In genomic region chr14:94109915-94110250, GRCh38 we compare ENCODE assay signal across 15 cellular contexts. TPM values are rescaled to one million over a fixed set of nuclear protein-coding genes. Genes with fewer than 3 reads are reported as not detected.
DNase-seq lines count a peak whose midpoint lies in the region; ATAC-seq and TF ChIP-seq lines count a peak whose summit lies in the region.
"Had no signal": no experiment of that assay in that cellular context is flagged by ENCODE, and none has a peak within 500 bp of the region (broad histone marks: within the 10 kb centered on the region; RNA-seq: fewer than 3 reads in every experiment).

No MANE protein-coding gene starts in this region.

- no peaks in the 10 kb centered on the region for H3K9me3 Mint-ChIP-seq in Calu3 (ENCODE audit: low read depth, unreplicated experiment)
- H3K9me3 Mint-ChIP-seq in activated naive CD4-positive, alpha-beta T cell treated with anti-CD3 and anti-CD28 coated beads for 36 hours: no peaks in the 10 kb centered on the region
- H3K9me3 Mint-ChIP-seq: activated naive CD4-positive, alpha-beta T cell treated with anti-CD3 and anti-CD28 coated beads, Interleukin-2, amount 50 U/mL, for 24 hours; neural progenitor cell had no signal

- H3K9ac ChIP-seq in adipocyte (ENCODE audit: low read length): peak overlapping the region; percentile 63
- H3K9ac ChIP-seq: neural progenitor cell had no signal

- DNase-seq in Calu3 (no peak), adipocyte (ENCODE audit: low read depth) (no peak), left lung (no peak), spleen (no peak), NAMALWA (ENCODE audit: low spot score) (no peak)
- DNase-seq in activated naive CD4-positive, alpha-beta T cell treated with anti-CD3 and anti-CD28 coated beads for 36 hours: no peak
- DNase-seq: BE2C; caudate nucleus; effector memory CD4-positive, alpha-beta T cell; NCI-H774; stimulated activated naive B cell treated with anti-CD40 and anti-IgM and Interleukin-4, amounts not matched to agents 10 μg/mL and 1 μg/mL and 100 μg/mL, for 72 hours had no signal

- intact Hi-C loops in Calu3 (cut with micrococcal nuclease; ENCODE audit: unreplicated experiment): no loop called here
- intact Hi-C loops in left lung (cut with DNase I): no loop called here
- intact Hi-C loops in spleen (cut with DNase I; ENCODE audit: low total_unique reads): no loop called here
- intact Hi-C loops in activated naive CD4-positive, alpha-beta T cell treated with anti-CD3 and anti-CD28 coated beads for 36 hours (cut with micrococcal nuclease): no loop called here

- H3K9me3 ChIP-seq in adipocyte (ENCODE audit: control insufficient read depth, low read length): no peaks in the 10 kb centered on the region
- H3K9me3 ChIP-seq in left lung: no peaks in the 10 kb centered on the region
- no peaks in the 10 kb centered on the region for H3K9me3 ChIP-seq in spleen
- H3K9me3 ChIP-seq: BE2C had no signal

- TF ChIP-seq POLR2A in spleen (IDR thresholded peaks at IDR 0.05): no peak

- no peaks in the 10 kb centered on the region for H3K27me3 ChIP-seq in adipocyte (replicated peaks; ENCODE audit: control insufficient read depth, insufficient read depth, low read length)
- no peaks in the 10 kb centered on the region for H3K27me3 ChIP-seq in left lung
- peaks cover 0 to 2% (median 0%) of the 10 kb centered on the region in 7 donors for H3K27me3 ChIP-seq in spleen (replicated peaks in 1 of 7)
- H3K27me3 ChIP-seq: BE2C, neural progenitor cell had no signal

- peaks cover 24% of the 10 kb centered on the region for H3K36me3 Mint-ChIP-seq in Calu3 (ENCODE audit: insufficient read depth, unreplicated experiment)
- H3K36me3 Mint-ChIP-seq in activated naive CD4-positive, alpha-beta T cell treated with anti-CD3 and anti-CD28 coated beads for 36 hours (ENCODE audit: low read depth): no peaks in the 10 kb centered on the region
- H3K36me3 Mint-ChIP-seq: activated naive CD4-positive, alpha-beta T cell treated with anti-CD3 and anti-CD28 coated beads, Interleukin-2, amount 50 U/mL, for 24 hours had no signal

- H3K4me3 Mint-ChIP-seq in Calu3 (ENCODE audit: low read depth, unreplicated experiment): no peak overlapping the region
- no peak overlapping the region for H3K4me3 Mint-ChIP-seq in activated naive CD4-positive, alpha-beta T cell treated with anti-CD3 and anti-CD28 coated beads for 36 hours
- H3K4me3 Mint-ChIP-seq: activated naive CD4-positive, alpha-beta T cell treated with anti-CD3 and anti-CD28 coated beads, Interleukin-2, amount 50 U/mL, for 24 hours; neural progenitor cell; stimulated activated naive B cell treated with anti-CD40 and anti-IgM and Interleukin-4, amounts not matched to agents 10 μg/mL and 1 μg/mL and 100 μg/mL, for 72 hours had no signal

- peak overlapping the region; percentile 84 for H3K27ac Mint-ChIP-seq in Calu3 (ENCODE audit: unreplicated experiment)
- no peak overlapping the region for H3K27ac Mint-ChIP-seq in activated naive CD4-positive, alpha-beta T cell treated with anti-CD3 and anti-CD28 coated beads for 36 hours
- H3K27ac Mint-ChIP-seq: activated naive CD4-positive, alpha-beta T cell treated with anti-CD3 and anti-CD28 coated beads, Interleukin-2, amount 50 U/mL, for 24 hours; neural progenitor cell; stimulated activated naive B cell treated with anti-CD40 and anti-IgM and Interleukin-4, amounts not matched to agents 10 μg/mL and 1 μg/mL and 100 μg/mL, for 72 hours had no signal

- TF ChIP-seq CTCF in Calu3 (IDR thresholded peaks at IDR 0.05; ENCODE audit: unreplicated experiment): no peak
- no peak for TF ChIP-seq CTCF in left lung (IDR thresholded peaks at IDR 0.05)
- no peak for TF ChIP-seq CTCF in spleen (IDR thresholded peaks at IDR 0.05 in 8 of 11, conservative IDR thresholded peaks at IDR 0.05 in 3 of 11)

- peaks cover 44% of the 10 kb centered on the region for H3K4me1 Mint-ChIP-seq in Calu3 (ENCODE audit: low read depth, unreplicated experiment)
- no peaks in the 10 kb centered on the region for H3K4me1 Mint-ChIP-seq in activated naive CD4-positive, alpha-beta T cell treated with anti-CD3 and anti-CD28 coated beads for 36 hours (ENCODE audit: low read depth)
- H3K4me1 Mint-ChIP-seq: activated naive CD4-positive, alpha-beta T cell treated with anti-CD3 and anti-CD28 coated beads, Interleukin-2, amount 50 U/mL, for 24 hours; stimulated activated naive B cell treated with anti-CD40 and anti-IgM and Interleukin-4, amounts not matched to agents 10 μg/mL and 1 μg/mL and 100 μg/mL, for 72 hours had no signal

- BruUV-seq in Calu3 (replicated peaks; lab: Mats Ljungman, UMichigan): no TSS peak

- H3K27ac ChIP-seq in left lung (peak overlapping the region; percentile 81 to 85), spleen (peak overlapping the region; percentile 65 to 96 (median 90))
- H3K27ac ChIP-seq: neural progenitor cell had no signal

- H3K27me3 Mint-ChIP-seq in Calu3 (ENCODE audit: unreplicated experiment): peaks cover 3% of the 10 kb centered on the region
- H3K27me3 Mint-ChIP-seq in activated naive CD4-positive, alpha-beta T cell treated with anti-CD3 and anti-CD28 coated beads for 36 hours (ENCODE audit: low read depth): no peaks in the 10 kb centered on the region

- CTCF ChIA-PET in Calu3 (lab: Charles Lee): interaction anchor here (0.9 kb wide), 1 partner anchor 84 kb away, joined by 4 read pairs; no protein-coding TSS in a partner anchor
- CTCF ChIA-PET in activated naive CD4-positive, alpha-beta T cell treated with anti-CD3 and anti-CD28 coated beads for 36 hours (lab: Charles Lee): interaction anchor here (1.2 kb wide), 1 partner anchor 27 kb away, joined by 3 read pairs; no protein-coding TSS in a partner anchor

- 75 to 89% (median 84%) methylated on average over 2 of the region's 2 CpGs for WGBS in spleen, 5 donors

- ATAC-seq in left lung (no peak), HG02623 (IDR thresholded peaks at IDR 0.05; ENCODE audit: unreplicated experiment) (no peak)
- ATAC-seq: stimulated activated naive B cell treated with anti-CD40 and anti-IgM and Interleukin-4, amounts not matched to agents 10 μg/mL and 1 μg/mL and 100 μg/mL, for 72 hours had no signal

- no peaks in the 10 kb centered on the region for H3K36me3 ChIP-seq in adipocyte (ENCODE audit: control insufficient read depth, insufficient read depth, low read length, severe bottlenecking)
- H3K36me3 ChIP-seq in left lung: no peaks in the 10 kb centered on the region
- H3K36me3 ChIP-seq in spleen: no peaks in the 10 kb centered on the region
- H3K36me3 ChIP-seq: BE2C, neural progenitor cell had no signal

- H3K4me1 ChIP-seq in adipocyte (ENCODE audit: control insufficient read depth, insufficient read depth, low read length): peaks cover 54% of the 10 kb centered on the region
- peaks cover 0 to 11% of the 10 kb centered on the region in 2 donors for H3K4me1 ChIP-seq in left lung
- H3K4me1 ChIP-seq in spleen: peaks cover 0 to 37% (median 17%) of the 10 kb centered on the region in 6 donors

- H3K4me3 ChIP-seq in adipocyte (ENCODE audit: low read length): peak overlapping the region; percentile 57
- no peak overlapping the region for H3K4me3 ChIP-seq in left lung
- H3K4me3 ChIP-seq in spleen: peak overlapping the region in 1 of 8 donors; percentile 69
- H3K4me3 ChIP-seq: neural progenitor cell, smooth muscle cell had no signal

RNA-seq across cellular contexts. Expression of gene IFI27, which starts 0.7 kb away (rescaled TPM):
- total RNA-seq in Calu3 (2022) (766 and 1,874 TPM in 2 replicates), left lung (100 to 1,000 TPM; 278 to 394 TPM), spleen (100 to 1,000 TPM; 304 to 893 (median 750) TPM)
- 1,000 to 10,000 TPM in 1 of 3 donors, 100 to 1,000 TPM in 2; 371 to 1,170 (median 689) TPM for polyA plus RNA-seq in spleen
- 1 to 10 TPM; 1.5 to 2.3 TPM for total RNA-seq in activated naive CD4-positive, alpha-beta T cell treated with anti-CD3 and anti-CD28 coated beads for 36 hours

RNA-seq across cellular contexts. Expression of gene IFI27L2, which starts 19.5 kb away (rescaled TPM):
- total RNA-seq in Calu3 (2022) (40.4 and 57.1 TPM in 2 replicates), left lung (10 to 100 TPM; 37.9 to 59.3 TPM), spleen (10 to 100 TPM; 40.6 to 93.1 (median 49.9) TPM)
- polyA plus RNA-seq in spleen: 100 to 1,000 TPM; 118 to 137 (median 124) TPM
- 10 to 100 TPM; 67.0 to 73.4 TPM for total RNA-seq in activated naive CD4-positive, alpha-beta T cell treated with anti-CD3 and anti-CD28 coated beads for 36 hours

RNA-seq across cellular contexts. Expression of gene IFI27L1, which starts 28.8 kb away (rescaled TPM):
- 17.2 and 17.7 TPM in 2 replicates for total RNA-seq in Calu3 (2022)
- 10 to 100 TPM; 20.3 to 23.8 TPM for total RNA-seq in left lung
- 10 to 100 TPM in 6 of 7 donors, 1 to 10 TPM in 1; 4.4 to 16.1 (median 11.4) TPM for total RNA-seq in spleen
- polyA plus RNA-seq in spleen: 10 to 100 TPM in 2 of 3 donors, 1 to 10 TPM in 1; 7.5 to 18.8 (median 13.9) TPM
- 10 to 100 TPM; 33.9 to 35.8 TPM for total RNA-seq in activated naive CD4-positive, alpha-beta T cell treated with anti-CD3 and anti-CD28 coated beads for 36 hours

RNA-seq across cellular contexts. Expression of gene DDX24, which starts 28.9 kb away (rescaled TPM):
- 190 and 229 TPM in 2 replicates for total RNA-seq in Calu3 (2022)
- 100 to 1,000 TPM; 142 to 148 TPM for total RNA-seq in left lung
- 100 to 1,000 TPM; 168 to 251 (median 209) TPM for total RNA-seq in spleen
- 100 to 1,000 TPM in 1 of 3 donors, 10 to 100 TPM in 2; 70.8 to 103 (median 91.8) TPM for polyA plus RNA-seq in spleen
- total RNA-seq in activated naive CD4-positive, alpha-beta T cell treated with anti-CD3 and anti-CD28 coated beads for 36 hours: 100 to 1,000 TPM; 190 to 200 TPM

Comparison
In these comparisons a context has a peak if more than half of its experiments do, and no peak if none do; other contexts are left out.
1. RNA of gene IFI27, which starts 0.7 kb away (total RNA-seq): 766 to 1,874 TPM in Calu3, 304 to 893 TPM in spleen and 278 to 394 TPM in left lung; 1.5 to 2.3 TPM in activated naive CD4-positive, alpha-beta T cell treated with anti-CD3 and anti-CD28 coated beads for 36 hours; every median in the first group is over 10 times any median in the second.